ENCODE assay signal across 15 cellular contexts in genomic region chr15:35717721-35718120, GRCh38.
A peak's percentile ranks its signal among the peaks of the same experiment; 100 is the strongest.
DNase-seq lines count a peak whose midpoint lies in the region; ATAC-seq and TF ChIP-seq lines count a peak whose summit lies in the region.
"Had no signal": no experiment of that assay in that cellular context is flagged by ENCODE, and none has a peak within 500 bp of the region (broad histone marks: within the 10 kb centered on the region; RNA-seq: fewer than 3 reads in every experiment).

No MANE protein-coding gene starts in this region.

- H3K4ac ChIP-seq in mesendoderm (ENCODE audit: low read depth, low read length): no peak overlapping the region

- H3K27ac Mint-ChIP-seq in WTC11: peak overlapping the region; percentile 23
- H3K27ac Mint-ChIP-seq: CD4-positive, alpha-beta memory T cell; IgD-negative memory B cell had no signal

- no peak overlapping the region for H4K5ac ChIP-seq in mesendoderm (ENCODE audit: low read length)

- H3K27me3 ChIP-seq in mesendoderm (ENCODE audit: insufficient read depth, low read length, poor library complexity): no peaks in the 10 kb centered on the region
- H3K27me3 ChIP-seq: BE2C had no signal

- no peak for DNase-seq in WTC11 (ENCODE audit: low spot score)
- DNase-seq in head of caudate nucleus: peak in 23 of 42 donors; percentile 5 to 64 (median 39)
- peak; percentile 47 for DNase-seq in mesendoderm
- DNase-seq in putamen (ENCODE audit: low spot score): peak; percentile 84
- no peak for DNase-seq in stimulated activated CD4-positive, alpha-beta T cell treated with anti-CD3 and anti-CD28 coated beads, Interleukin-15, amount 100 ng/mL, for 24 hours
- DNase-seq in omental fat pad (ENCODE audit: low spot score): no peak
- no peak for DNase-seq in NCI-H446 treated with DMSO at 0.1 percent for 48 hours (lab: John Stamatoyannopoulos, UW)
- DNase-seq: BE2C; CD4-positive, alpha-beta memory T cell; DMS79; EL; H7 had no signal

- POLR2A ChIA-PET in WTC11 (lab: Charles Lee): no interaction called here

- H3K18ac ChIP-seq in mesendoderm (ENCODE audit: low read length): no peak overlapping the region

- H3K4me1 Mint-ChIP-seq in WTC11: peaks cover 25% of the 10 kb centered on the region
- H3K4me1 Mint-ChIP-seq: CD4-positive, alpha-beta memory T cell; IgD-negative memory B cell had no signal

- H3K4me2 ChIP-seq in mesendoderm (ENCODE audit: low read length): no peak overlapping the region

- H3K79me2 ChIP-seq in mesendoderm (ENCODE audit: control insufficient read depth, insufficient read depth, low read length): no peaks in the 10 kb centered on the region

- no peak overlapping the region for H4K8ac ChIP-seq in mesendoderm (ENCODE audit: low read depth, low read length)

- no peak overlapping the region for H3K9ac ChIP-seq in mesendoderm (ENCODE audit: low read length)

- H3K36me3 Mint-ChIP-seq in WTC11: peaks cover 2% of the 10 kb centered on the region; the same call in 1 of the 2 replicates
- H3K36me3 Mint-ChIP-seq: CD4-positive, alpha-beta memory T cell; IgD-negative memory B cell had no signal

- H3K36me3 ChIP-seq in mesendoderm (ENCODE audit: control insufficient read depth, insufficient read depth, low read length): no peaks in the 10 kb centered on the region
- H3K36me3 ChIP-seq: BE2C had no signal

- H3K4me1 ChIP-seq in mesendoderm (ENCODE audit: control insufficient read depth, low read depth, low read length): no peaks in the 10 kb centered on the region
- H3K4me1 ChIP-seq: BE2C had no signal

- H3K56ac ChIP-seq in mesendoderm (ENCODE audit: low read length): no peak overlapping the region

- H3K4me3 Mint-ChIP-seq in WTC11: no peak overlapping the region
- H3K4me3 Mint-ChIP-seq: CD4-positive, alpha-beta memory T cell; IgD-negative memory B cell had no signal

- H3K27ac ChIP-seq in mesendoderm (ENCODE audit: low read depth, low read length): no peak overlapping the region
- H3K27ac ChIP-seq: C4-2B had no signal

- no peak overlapping the region for H2BK15ac ChIP-seq in mesendoderm (replicated peaks; ENCODE audit: low read depth)

- TF ChIP-seq CTCF in WTC11 (IDR thresholded peaks at IDR 0.05) (no peak), omental fat pad (IDR thresholded peaks at IDR 0.05) (no peak)

- CTCF ChIA-PET in WTC11 (lab: Charles Lee): no interaction called here

- H3K79me1 ChIP-seq in mesendoderm (ENCODE audit: low read length): no peaks in the 10 kb centered on the region

- H2AK5ac ChIP-seq in mesendoderm (ENCODE audit: low read length): no peak overlapping the region

- no peak overlapping the region for H3K23ac ChIP-seq in mesendoderm (ENCODE audit: low read length)

- H2BK5ac ChIP-seq in mesendoderm (ENCODE audit: low read length): no peak overlapping the region

- intact Hi-C loops in head of caudate nucleus (cut with DNase I): no loop called here

- no peaks in the 10 kb centered on the region for H3K27me3 Mint-ChIP-seq in WTC11 (ENCODE audit: low read depth)

- peak; percentile 57 for ATAC-seq in WTC11
- ATAC-seq in GM21723 (IDR thresholded peaks at IDR 0.05; ENCODE audit: unreplicated experiment): no peak
- no peak for ATAC-seq in omental fat pad (ENCODE audit: low FRiP score)

- no CpG with 5 or more reads among the region's 4 CpGs for WGBS in mesendoderm (ENCODE audit: extremely low coverage, insufficient coverage, low lambda C conversion rate)

- H2BK120ac ChIP-seq in mesendoderm (ENCODE audit: low read depth, low read length): no peak overlapping the region

- H3K9me3 Mint-ChIP-seq in WTC11: peaks cover 18% of the 10 kb centered on the region

- H3K4me3 ChIP-seq in mesendoderm (ENCODE audit: low read length): no peak overlapping the region

TF ChIP-seq in WTC11, 78 proteins besides CTCF, POLR2A, EP300 and RAD21:
- no peak for TF ChIP-seq CREM (CRISPR knock-in tag; IDR thresholded peaks at IDR 0.05)

Comparison
In these comparisons a context has a peak if more than half of its experiments do, and no peak if none do; other contexts are left out.
1. DNase-seq: peak in head of caudate nucleus (23 of 42), mesendoderm (single experiment) and putamen (single experiment); none in WTC11 (single experiment), stimulated activated CD4-positive, alpha-beta T cell treated with anti-CD3 and anti-CD28 coated beads, Interleukin-15, amount 100 ng/mL, for 24 hours (single experiment), omental fat pad (single experiment) and NCI-H446 treated with DMSO at 0.1 percent for 48 hours (single experiment).